ENCODE assay signal across 1 cellular context in genomic region chr3:114706591-114707224, GRCh38.
TF ChIP-seq lines count a peak whose summit lies in the region.

No MANE protein-coding gene starts in this region.

TF ChIP-seq in HepG2, 621 proteins besides CTCF, POLR2A, EP300 and RAD21 (continued from another document and continues in another):
- TF ChIP-seq ZNF788 (CRISPR knock-in tag; IDR thresholded peaks at IDR 0.05; ENCODE audit: borderline replicate concordance) (no peak), ZNF644 (CRISPR knock-in tag; IDR thresholded peaks at IDR 0.05; ENCODE audit: low read depth) (peak; percentile 73; the same call in 1 of the 2 replicates), AKNA (CRISPR knock-in tag; IDR thresholded peaks at IDR 0.05; ENCODE audit: borderline replicate concordance) (no peak), ZBTB49 (CRISPR knock-in tag; IDR thresholded peaks at IDR 0.05; ENCODE audit: borderline replicate concordance) (no peak), HOXA3 (CRISPR knock-in tag; IDR thresholded peaks at IDR 0.05) (peak; percentile 70; the same call in 1 of the 2 replicates), KLF12 (CRISPR knock-in tag; IDR thresholded peaks at IDR 0.05; ENCODE audit: borderline replicate concordance) (no peak), GLMP (CRISPR knock-in tag; IDR thresholded peaks at IDR 0.05; ENCODE audit: borderline replicate concordance) (no peak), HMGXB3 (CRISPR knock-in tag; IDR thresholded peaks at IDR 0.05; ENCODE audit: borderline replicate concordance) (no peak), MAF1 (CRISPR knock-in tag; IDR thresholded peaks at IDR 0.05; ENCODE audit: borderline replicate concordance) (no peak), MXI1 (IDR thresholded peaks at IDR 0.05; ENCODE audit: borderline replicate concordance, low read depth, low read length) (no peak; the same call in 2 of the 3 replicates), KLF9 (CRISPR knock-in tag; IDR thresholded peaks at IDR 0.05; ENCODE audit: low read depth) (0 out of 2 replicates have a peak, but pooled peaks have one; percentile 35), SOX5 (CRISPR knock-in tag; IDR thresholded peaks at IDR 0.05; ENCODE audit: borderline replicate concordance) (peak; percentile 93), SCMH1 (CRISPR knock-in tag; IDR thresholded peaks at IDR 0.05; ENCODE audit: borderline replicate concordance) (no peak), ISL2 (CRISPR knock-in tag; IDR thresholded peaks at IDR 0.05) (peak; percentile 89), ZNF3 (CRISPR knock-in tag; IDR thresholded peaks at IDR 0.05) (0 out of 2 replicates have a peak, but pooled peaks have one; percentile 26), ZNF17 (CRISPR knock-in tag; IDR thresholded peaks at IDR 0.05) (no peak), AHDC1 (CRISPR knock-in tag; IDR thresholded peaks at IDR 0.05; ENCODE audit: borderline replicate concordance) (peak; percentile 93), TEF (CRISPR knock-in tag; IDR thresholded peaks at IDR 0.05) (no peak; the same call in 1 of the 2 replicates), YY1 (IDR thresholded peaks at IDR 0.05; ENCODE audit: insufficient read depth, insufficient replicate concordance, low read depth, low read length) (no peak), DMTF1 (CRISPR knock-in tag; IDR thresholded peaks at IDR 0.05) (no peak), BRD4 (CRISPR knock-in tag; IDR thresholded peaks at IDR 0.05) (no peak), ZNF629 (CRISPR knock-in tag; conservative IDR thresholded peaks at IDR 0.05) (peak; percentile 52; the same call in 1 of the 2 replicates), ZNF605 (CRISPR knock-in tag; IDR thresholded peaks at IDR 0.05) (no peak), TBP (CRISPR knock-in tag; IDR thresholded peaks at IDR 0.05) (no peak), ZFP1 (CRISPR knock-in tag; IDR thresholded peaks at IDR 0.05) (no peak), ZNF83 (CRISPR knock-in tag; IDR thresholded peaks at IDR 0.05; ENCODE audit: borderline replicate concordance) (no peak), BCL6 (CRISPR knock-in tag; IDR thresholded peaks at IDR 0.05) (peak; percentile 86), HMG20A (CRISPR knock-in tag; IDR thresholded peaks at IDR 0.05; ENCODE audit: borderline replicate concordance) (peak; percentile 91; the same call in 1 of the 2 replicates), ZNF572 (CRISPR knock-in tag; IDR thresholded peaks at IDR 0.05) (no peak), ELK4 (CRISPR knock-in tag; IDR thresholded peaks at IDR 0.05; ENCODE audit: borderline replicate concordance) (no peak), JUNB (CRISPR knock-in tag; IDR thresholded peaks at IDR 0.05; ENCODE audit: borderline replicate concordance) (peak; percentile 95), ZNF7 (CRISPR knock-in tag; IDR thresholded peaks at IDR 0.05) (peak; percentile 94), RELA (CRISPR knock-in tag; IDR thresholded peaks at IDR 0.05) (no peak)
